Comparison of ENCODE assay signal across 8 cellular contexts in genomic region chr7:129187681-129188371, GRCh38. TPM values are rescaled to one million over a fixed set of nuclear protein-coding genes. Genes with fewer than 3 reads are reported as not detected.
DNase-seq lines count a peak whose midpoint lies in the region; ATAC-seq and TF ChIP-seq lines count a peak whose summit lies in the region.

No MANE protein-coding gene starts in this region.

- no peaks in the 10 kb centered on the region for H3K9me3 ChIP-seq in iPS-15b (ENCODE audit: control insufficient read depth, insufficient read depth, low read length)

- no peak for TF ChIP-seq CTCF in WTC11 (IDR thresholded peaks at IDR 0.05)

- peaks cover 24% of the 10 kb centered on the region for H3K27me3 ChIP-seq in iPS-15b (ENCODE audit: control insufficient read depth, insufficient read depth, low read length)

- H3K36me3 Mint-ChIP-seq in T-helper 2 cell treated with Interferon-gamma antibody and Interleukin-4, amounts not matched to agents 5 μg/mL and 100 μg/mL, for 36 hours (ENCODE audit: low read depth) = no peaks in the 10 kb centered on the region
- peaks cover 7% of the 10 kb centered on the region for H3K36me3 Mint-ChIP-seq in WTC11
- H3K36me3 Mint-ChIP-seq in stimulated activated naive B cell treated with anti-CD40 and anti-IgM and Interleukin-4, amounts not matched to agents 10 μg/mL and 1 μg/mL and 100 μg/mL, for 72 hours = peaks cover 5% of the 10 kb centered on the region in 2 donors

- H3K4me1 ChIP-seq in iPS-15b (ENCODE audit: control insufficient read depth, insufficient read depth, low read length) = peaks cover 8% of the 10 kb centered on the region

- peak overlapping the region; percentile 56 for H3K4me3 Mint-ChIP-seq in T-helper 2 cell treated with Interferon-gamma antibody and Interleukin-4, amounts not matched to agents 5 μg/mL and 100 μg/mL, for 36 hours
- peak overlapping the region; percentile 68 for H3K4me3 Mint-ChIP-seq in WTC11
- peak overlapping the region; percentile 89 to 90 for H3K4me3 Mint-ChIP-seq in stimulated activated naive B cell treated with anti-CD40 and anti-IgM and Interleukin-4, amounts not matched to agents 10 μg/mL and 1 μg/mL and 100 μg/mL, for 72 hours

- H3K27ac Mint-ChIP-seq in T-helper 2 cell treated with Interferon-gamma antibody and Interleukin-4, amounts not matched to agents 5 μg/mL and 100 μg/mL, for 36 hours = no peak overlapping the region
- H3K27ac Mint-ChIP-seq in WTC11 = no peak overlapping the region
- no peak overlapping the region for H3K27ac Mint-ChIP-seq in stimulated activated naive B cell treated with anti-CD40 and anti-IgM and Interleukin-4, amounts not matched to agents 10 μg/mL and 1 μg/mL and 100 μg/mL, for 72 hours

- CTCF ChIA-PET in WTC11 (lab: Charles Lee) = interaction anchor here (1.2 to 5.8 kb wide), 3 partner anchors 18 to 26 kb away, joined by 3 to 36 read pairs (median 10); no protein-coding TSS in a partner anchor

- H3K4me1 Mint-ChIP-seq in T-helper 2 cell treated with Interferon-gamma antibody and Interleukin-4, amounts not matched to agents 5 μg/mL and 100 μg/mL, for 36 hours (ENCODE audit: low read depth) = peaks cover 4% of the 10 kb centered on the region
- peaks cover 41% of the 10 kb centered on the region for H3K4me1 Mint-ChIP-seq in WTC11
- H3K4me1 Mint-ChIP-seq in stimulated activated naive B cell treated with anti-CD40 and anti-IgM and Interleukin-4, amounts not matched to agents 10 μg/mL and 1 μg/mL and 100 μg/mL, for 72 hours = peaks cover 20 to 35% of the 10 kb centered on the region in 2 donors

- H3K9me3 Mint-ChIP-seq in T-helper 2 cell treated with Interferon-gamma antibody and Interleukin-4, amounts not matched to agents 5 μg/mL and 100 μg/mL, for 36 hours = no peaks in the 10 kb centered on the region
- H3K9me3 Mint-ChIP-seq in WTC11 = no peaks in the 10 kb centered on the region
- H3K9me3 Mint-ChIP-seq in stimulated activated naive B cell treated with anti-CD40 and anti-IgM and Interleukin-4, amounts not matched to agents 10 μg/mL and 1 μg/mL and 100 μg/mL, for 72 hours = no peaks in the 10 kb centered on the region

- H3K36me3 ChIP-seq in iPS-15b (ENCODE audit: control insufficient read depth, insufficient read depth, low read length) = no peaks in the 10 kb centered on the region

- POLR2A ChIA-PET in WTC11 (lab: Charles Lee) = interaction anchor here (1.2 to 2.4 kb wide), 3 partner anchors 19 to 304 kb away, joined by 3 to 27 read pairs (median 9); no protein-coding TSS in a partner anchor

- H3K4me3 ChIP-seq in iPS-15b (ENCODE audit: low read depth, low read length) = peak overlapping the region; percentile 86

- ATAC-seq in WTC11 (no peak), GM21360 (IDR thresholded peaks at IDR 0.05; ENCODE audit: unreplicated experiment) (no peak)
- peak in 1 of 2 donors; percentile 10 for ATAC-seq in stimulated activated naive B cell treated with anti-CD40 and anti-IgM and Interleukin-4, amounts not matched to agents 10 μg/mL and 1 μg/mL and 100 μg/mL, for 72 hours (replicated peaks)

- no peak for DNase-seq in T-helper 2 cell treated with Interferon-gamma antibody and Interleukin-4, amounts not matched to agents 5 μg/mL and 100 μg/mL, for 36 hours (ENCODE audit: low spot score)
- no peak for DNase-seq in T-helper 2 cell
- DNase-seq in WTC11 (ENCODE audit: low spot score) = no peak
- no peak for DNase-seq in stimulated activated naive B cell treated with anti-CD40 and anti-IgM and Interleukin-4, amounts not matched to agents 10 μg/mL and 1 μg/mL and 100 μg/mL, for 72 hours
- DNase-seq in SK-N-DZ (ENCODE audit: low spot score) = no peak
- no peak for DNase-seq in NCI-H2081 treated with DMSO at 0.1 percent for 48 hours (lab: John Stamatoyannopoulos, UW)

- peak overlapping the region; percentile 66 for H3K9ac ChIP-seq in iPS-15b (ENCODE audit: low read depth, low read length)

- peaks cover 67% of the 10 kb centered on the region for H3K27me3 Mint-ChIP-seq in T-helper 2 cell treated with Interferon-gamma antibody and Interleukin-4, amounts not matched to agents 5 μg/mL and 100 μg/mL, for 36 hours (ENCODE audit: low read depth)
- H3K27me3 Mint-ChIP-seq in WTC11 (ENCODE audit: low read depth) = peaks cover 30% of the 10 kb centered on the region
- H3K27me3 Mint-ChIP-seq in stimulated activated naive B cell treated with anti-CD40 and anti-IgM and Interleukin-4, amounts not matched to agents 10 μg/mL and 1 μg/mL and 100 μg/mL, for 72 hours = peaks cover 25 to 29% of the 10 kb centered on the region in 2 donors

TF ChIP-seq in WTC11, 78 proteins besides CTCF, POLR2A, EP300 and RAD21 (continues in another document):
- no peak for TF ChIP-seq ETV6 (CRISPR knock-in tag; IDR thresholded peaks at IDR 0.05)
- TF ChIP-seq, protein P1, sequence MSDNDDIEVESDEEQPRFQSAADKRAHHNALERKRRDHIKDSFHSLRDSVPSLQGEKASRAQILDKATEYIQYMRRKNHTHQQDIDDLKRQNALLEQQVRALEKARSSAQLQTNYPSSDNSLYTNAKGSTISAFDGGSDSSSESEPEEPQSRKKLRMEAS (CRISPR knock-in tag; IDR thresholded peaks at IDR 0.05) = no peak
- no peak for TF ChIP-seq IRF2 (CRISPR knock-in tag; IDR thresholded peaks at IDR 0.05; ENCODE audit: borderline replicate concordance, low read depth)
- TF ChIP-seq ZNF396 (CRISPR knock-in tag; IDR thresholded peaks at IDR 0.05; ENCODE audit: borderline replicate concordance) = no peak
- no peak for TF ChIP-seq FOXK1 (CRISPR knock-in tag; IDR thresholded peaks at IDR 0.05)
- TF ChIP-seq, protein P2, sequence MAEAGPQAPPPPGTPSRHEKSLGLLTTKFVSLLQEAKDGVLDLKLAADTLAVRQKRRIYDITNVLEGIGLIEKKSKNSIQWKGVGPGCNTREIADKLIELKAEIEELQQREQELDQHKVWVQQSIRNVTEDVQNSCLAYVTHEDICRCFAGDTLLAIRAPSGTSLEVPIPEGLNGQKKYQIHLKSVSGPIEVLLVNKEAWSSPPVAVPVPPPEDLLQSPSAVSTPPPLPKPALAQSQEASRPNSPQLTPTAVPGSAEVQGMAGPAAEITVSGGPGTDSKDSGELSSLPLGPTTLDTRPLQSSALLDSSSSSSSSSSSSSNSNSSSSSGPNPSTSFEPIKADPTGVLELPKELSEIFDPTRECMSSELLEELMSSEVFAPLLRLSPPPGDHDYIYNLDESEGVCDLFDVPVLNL (CRISPR knock-in tag; IDR thresholded peaks at IDR 0.05; ENCODE audit: borderline replicate concordance, low read depth) = no peak
- no peak for TF ChIP-seq NR2C2 (CRISPR knock-in tag; IDR thresholded peaks at IDR 0.05)
- no peak for TF ChIP-seq ZNF423 (CRISPR knock-in tag; IDR thresholded peaks at IDR 0.05)
- no peak for TF ChIP-seq USF1 (CRISPR knock-in tag; IDR thresholded peaks at IDR 0.05)
- TF ChIP-seq TEAD1 (CRISPR knock-in tag; IDR thresholded peaks at IDR 0.05) = no peak
- TF ChIP-seq NFATC4 (CRISPR knock-in tag; IDR thresholded peaks at IDR 0.05) = no peak
- TF ChIP-seq, protein P3, sequence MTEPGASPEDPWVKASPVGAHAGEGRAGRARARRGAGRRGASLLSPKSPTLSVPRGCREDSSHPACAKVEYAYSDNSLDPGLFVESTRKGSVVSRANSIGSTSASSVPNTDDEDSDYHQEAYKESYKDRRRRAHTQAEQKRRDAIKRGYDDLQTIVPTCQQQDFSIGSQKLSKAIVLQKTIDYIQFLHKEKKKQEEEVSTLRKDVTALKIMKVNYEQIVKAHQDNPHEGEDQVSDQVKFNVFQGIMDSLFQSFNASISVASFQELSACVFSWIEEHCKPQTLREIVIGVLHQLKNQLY (CRISPR knock-in tag; IDR thresholded peaks at IDR 0.05) = no peak
- TF ChIP-seq FOXJ3 (CRISPR knock-in tag; IDR thresholded peaks at IDR 0.05; ENCODE audit: borderline replicate concordance) = no peak
- no peak for TF ChIP-seq NFYB (CRISPR knock-in tag; conservative IDR thresholded peaks at IDR 0.05; ENCODE audit: low read depth)
- TF ChIP-seq CREB1 (CRISPR knock-in tag; IDR thresholded peaks at IDR 0.05) = no peak
- no peak for TF ChIP-seq ZSCAN18 (CRISPR knock-in tag; IDR thresholded peaks at IDR 0.05)

RNA-seq across cellular contexts. Expression of gene SMO, which starts 0.6 kb away (rescaled TPM):
- 56.9 to 61.4 TPM (median 60.3 TPM) in 3 replicates for total RNA-seq in WTC11 (2021)
- polyA plus RNA-seq in SK-N-DZ (2014; cell fraction: cytosol; rRNA removed) = 26.7 and 28.1 TPM in 2 replicates
- polyA plus RNA-seq in SK-N-DZ (2014; cell fraction: nucleus; rRNA removed) = 57.3 and 65.9 TPM in 2 replicates

RNA-seq across cellular contexts. Expression of gene AHCYL2, which starts 37.0 kb away (rescaled TPM):
- 25.6 to 28.5 TPM (median 28.4 TPM) in 3 replicates for total RNA-seq in WTC11 (2021)
- 11.1 TPM in 2 replicates for polyA plus RNA-seq in SK-N-DZ (2014; cell fraction: cytosol; rRNA removed)
- 16.0 and 25.0 TPM in 2 replicates for polyA plus RNA-seq in SK-N-DZ (2014; cell fraction: nucleus; rRNA removed)

RNA-seq across cellular contexts. Expression of gene TSPAN33, which starts 43.3 kb away (rescaled TPM):
- total RNA-seq in WTC11 (2021) = 30.0 to 42.9 TPM (median 39.8 TPM) in 3 replicates
- 19.2 and 19.5 TPM in 2 replicates for polyA plus RNA-seq in SK-N-DZ (2014; cell fraction: cytosol; rRNA removed)
- 9.0 and 10.4 TPM in 2 replicates for polyA plus RNA-seq in SK-N-DZ (2014; cell fraction: nucleus; rRNA removed)
